ENCODE assay signal across 8 cellular contexts in genomic region chr3:18237251-18238005, GRCh38.
DNase-seq lines count a peak whose midpoint lies in the region; ATAC-seq and TF ChIP-seq lines count a peak whose summit lies in the region.

No MANE protein-coding gene starts in this region.

- H3K27ac ChIP-seq in left ventricle myocardium inferior (replicated peaks) = no peak overlapping the region
- no peak overlapping the region for H3K27ac ChIP-seq in aorta (ENCODE audit: low read depth in 1 of 2, low read length in 2 of 2)
- H3K27ac ChIP-seq in thyroid gland = no peak overlapping the region

- DNase-seq in left ventricle myocardium superior (no peak), left ventricle myocardium inferior (no peak), RPMI7951 (ENCODE audit: low read depth) (peak; percentile 56), aorta (no peak), thyroid gland (no peak)
- DNase-seq in stimulated activated naive CD8-positive, alpha-beta T cell treated with anti-CD3 and anti-CD28 coated beads, Interleukin-15, amount 100 ng/mL, for 72 hours = peak in 1 of 2 donors; percentile 14
- no peak for DNase-seq in activated CD4-positive, alpha-beta T cell treated with anti-CD3 and anti-CD28 coated beads, Interleukin-2, amount 50 U/mL, for 1 hour

- H3K4me3 ChIP-seq in left ventricle myocardium inferior (no peak overlapping the region), aorta (ENCODE audit: low read length in 2 of 2) (no peak overlapping the region), thyroid gland (replicated peaks in 1 of 3) (no peak overlapping the region)

- H3K9me3 Mint-ChIP-seq in stimulated activated naive CD8-positive, alpha-beta T cell treated with anti-CD3 and anti-CD28 coated beads, Interleukin-15, amount 100 ng/mL, for 72 hours = no peaks in the 10 kb centered on the region

- H3K36me3 ChIP-seq in left ventricle myocardium inferior = no peaks in the 10 kb centered on the region
- no peaks in the 10 kb centered on the region for H3K36me3 ChIP-seq in aorta (ENCODE audit: control insufficient read depth in 1 of 2, insufficient read depth in 2 of 2, low read length in 1 of 2)
- no peaks in the 10 kb centered on the region for H3K36me3 ChIP-seq in thyroid gland

- intact Hi-C loops in left ventricle myocardium superior (cut with micrococcal nuclease) = no loop called here
- intact Hi-C loops in left ventricle myocardium inferior (cut with micrococcal nuclease) = no loop called here
- intact Hi-C loops in aorta (cut with DNase I) = no loop called here
- intact Hi-C loops in thyroid gland (cut with DNase I) = no loop called here

- H3K4me3 Mint-ChIP-seq in stimulated activated naive CD8-positive, alpha-beta T cell treated with anti-CD3 and anti-CD28 coated beads, Interleukin-15, amount 100 ng/mL, for 72 hours = no peak overlapping the region

- no peaks in the 10 kb centered on the region for H3K4me1 Mint-ChIP-seq in stimulated activated naive CD8-positive, alpha-beta T cell treated with anti-CD3 and anti-CD28 coated beads, Interleukin-15, amount 100 ng/mL, for 72 hours

- H3K27ac Mint-ChIP-seq in stimulated activated naive CD8-positive, alpha-beta T cell treated with anti-CD3 and anti-CD28 coated beads, Interleukin-15, amount 100 ng/mL, for 72 hours = no peak overlapping the region

- TF ChIP-seq CTCF in left ventricle myocardium inferior (IDR thresholded peaks at IDR 0.05; ENCODE audit: borderline replicate concordance) = no peak
- TF ChIP-seq CTCF in thyroid gland (IDR thresholded peaks at IDR 0.05) = no peak

- no peaks in the 10 kb centered on the region for H3K9me3 ChIP-seq in left ventricle myocardium inferior (replicated peaks)
- H3K9me3 ChIP-seq in aorta (ENCODE audit: control insufficient read depth, low read length) = no peaks in the 10 kb centered on the region
- H3K9me3 ChIP-seq in thyroid gland = no peaks in the 10 kb centered on the region

- H3K27me3 Mint-ChIP-seq in stimulated activated naive CD8-positive, alpha-beta T cell treated with anti-CD3 and anti-CD28 coated beads, Interleukin-15, amount 100 ng/mL, for 72 hours = no peaks in the 10 kb centered on the region

- H3K4me1 ChIP-seq in left ventricle myocardium inferior (peaks cover 13% of the 10 kb centered on the region), aorta (ENCODE audit: control insufficient read depth in 1 of 2, insufficient read depth in 2 of 2, low read length in 2 of 2) (peaks cover 0 to 2% of the 10 kb centered on the region in 2 donors), thyroid gland (no peaks in the 10 kb centered on the region)

- H3K27me3 ChIP-seq in left ventricle myocardium inferior (ENCODE audit: low read depth) (no peaks in the 10 kb centered on the region), aorta (ENCODE audit: control insufficient read depth in 1 of 2, insufficient read depth in 2 of 2, low read length in 1 of 2) (no peaks in the 10 kb centered on the region), thyroid gland (no peaks in the 10 kb centered on the region)

- 77 to 86% methylated on average over 5 of the region's 5 CpGs for WGBS in aorta, 2 donors
- 66 to 68% methylated on average over 5 of the region's 5 CpGs for WGBS in thyroid gland, 2 donors

- no peak for TF ChIP-seq POLR2A in thyroid gland (IDR thresholded peaks at IDR 0.05)

- ATAC-seq in left ventricle myocardium superior = peak; percentile 41
- ATAC-seq in HG03064 (IDR thresholded peaks at IDR 0.05; ENCODE audit: low read depth, unreplicated experiment) = peak; percentile 62
- peak; percentile 90 for ATAC-seq in stimulated activated naive CD8-positive, alpha-beta T cell treated with anti-CD3 and anti-CD28 coated beads, Interleukin-15, amount 100 ng/mL, for 72 hours
- no peak for ATAC-seq in aorta (ENCODE audit: low FRiP score)
